8 cellular contexts compared by ENCODE assay signal in genomic region chr16:56610017-56610608, GRCh38. TPM values are rescaled to one million over a fixed set of nuclear protein-coding genes. Genes with fewer than 3 reads are reported as not detected.
DNase-seq lines count a peak whose midpoint lies in the region; ATAC-seq and TF ChIP-seq lines count a peak whose summit lies in the region.

No MANE protein-coding gene starts in this region.

- no peaks in the 10 kb centered on the region for H3K9me3 Mint-ChIP-seq in activated naive CD4-positive, alpha-beta T cell treated with anti-CD3 and anti-CD28 coated beads, Interleukin-2, amount 10 ng/mL, durations not matched to agents 7 days and 5 days

- CTCF ChIA-PET in RWPE1 (lab: Yijun Ruan, JAX): interaction anchor here (0.5 to 0.7 kb wide), 2 partner anchors 14 to 92 kb away, joined by 3 read pairs; no protein-coding TSS in a partner anchor
- CTCF ChIA-PET in activated naive CD4-positive, alpha-beta T cell treated with anti-CD3 and anti-CD28 coated beads, Interleukin-2, amount 10 ng/mL, durations not matched to agents 7 days and 5 days (lab: Charles Lee): interaction anchor here (0.9 to 2.1 kb wide), 2 partner anchors 92 to 254 kb away, joined by 3 to 6 read pairs; no protein-coding TSS in a partner anchor
- CTCF ChIA-PET in GM10248 (lab: Yijun Ruan, JAX): interaction anchor here (1.0 to 3.5 kb wide), 4 partner anchors 9 to 92 kb away, joined by 3 to 15 read pairs (median 10); no protein-coding TSS in a partner anchor

- TF ChIP-seq CTCF in RWPE1 (conservative IDR thresholded peaks at IDR 0.05; ENCODE audit: low read depth): no peak
- no peak for TF ChIP-seq CTCF in GM10248 (IDR thresholded peaks at IDR 0.05; ENCODE audit: control extremely low read depth, extremely low read depth, low read depth, missing control alignments)

- peak overlapping the region; percentile 92 for H3K4me3 Mint-ChIP-seq in activated naive CD4-positive, alpha-beta T cell treated with anti-CD3 and anti-CD28 coated beads, Interleukin-2, amount 10 ng/mL, durations not matched to agents 7 days and 5 days

- H3K27ac Mint-ChIP-seq in activated naive CD4-positive, alpha-beta T cell treated with anti-CD3 and anti-CD28 coated beads, Interleukin-2, amount 10 ng/mL, durations not matched to agents 7 days and 5 days: peak overlapping the region; percentile 93

- in situ Hi-C loops in HAP-1 (cut with MboI; ENCODE audit: low sequenced_read_pairs): no loop called here

- H3K36me3 ChIP-seq in HAP-1 (replicated peaks): no peaks in the 10 kb centered on the region

- H3K4me1 ChIP-seq in HAP-1: peaks cover 22% of the 10 kb centered on the region

- peaks cover 1% of the 10 kb centered on the region for H3K36me3 Mint-ChIP-seq in activated naive CD4-positive, alpha-beta T cell treated with anti-CD3 and anti-CD28 coated beads, Interleukin-2, amount 10 ng/mL, durations not matched to agents 7 days and 5 days

- peak overlapping the region; percentile 100 for H3K27ac ChIP-seq in RWPE1

- H3K4me1 Mint-ChIP-seq in activated naive CD4-positive, alpha-beta T cell treated with anti-CD3 and anti-CD28 coated beads, Interleukin-2, amount 10 ng/mL, durations not matched to agents 7 days and 5 days: peaks cover 48% of the 10 kb centered on the region

- no peaks in the 10 kb centered on the region for H3K27me3 ChIP-seq in HAP-1 (ENCODE audit: low read depth)

- POLR2A ChIA-PET in RWPE1 (lab: Yijun Ruan, JAX; ENCODE audit: low non-redundant PET) (interaction anchor here (2.4 kb wide), 1 partner anchor 16 kb away, joined by 14 read pairs; the partner anchor contains the start of gene MT1E), GM10248 (lab: Yijun Ruan, JAX) (no interaction called here)

- intact Hi-C loops in left ventricle myocardium superior (cut with micrococcal nuclease): no loop called here

- H3K9me3 ChIP-seq in HAP-1: no peaks in the 10 kb centered on the region

- peak; percentile 12 for ATAC-seq in left ventricle myocardium superior
- ATAC-seq in HG03108 (IDR thresholded peaks at IDR 0.05; ENCODE audit: unreplicated experiment): no peak

- peaks cover 2% of the 10 kb centered on the region for H3K27me3 Mint-ChIP-seq in activated naive CD4-positive, alpha-beta T cell treated with anti-CD3 and anti-CD28 coated beads, Interleukin-2, amount 10 ng/mL, durations not matched to agents 7 days and 5 days

- DNase-seq in HAP-1 (ENCODE audit: low spot score in 2 of 2) (peak; percentile 59 to 60), RWPE1 (ENCODE audit: low spot score) (peak; percentile 70), left ventricle myocardium superior (peak; percentile 53), GM10248 (ENCODE audit: extremely low spot score) (no peak), GM19240 (ENCODE audit: insufficient read length, low spot score) (no peak)
- peak; percentile 47 for DNase-seq in activated naive CD4-positive, alpha-beta T cell treated with anti-CD3 and anti-CD28 coated beads, Interleukin-2, amount 10 ng/mL, durations not matched to agents 7 days and 5 days
- peak; percentile 56 to 76 for DNase-seq in stimulated activated CD4-positive, alpha-beta T cell treated with anti-CD3 and anti-CD28 coated beads, Interleukin-12 subunit alpha, Interleukin-12 subunit beta, amount 100 ng/mL, for 24 hours (ENCODE audit: low read depth in 2 of 2)

- peak overlapping the region; percentile 72 for H3K4me3 ChIP-seq in HAP-1

RNA-seq across cellular contexts. Expression of gene MT2A, which starts 1.7 kb away (rescaled TPM):
- 86.3 TPM for total RNA-seq in left ventricle myocardium superior

RNA-seq across cellular contexts. Expression of gene MT1E, which starts 15.5 kb away (rescaled TPM):
- total RNA-seq in left ventricle myocardium superior: 123 TPM

RNA-seq across cellular contexts. Expression of gene MT3, which starts 20.8 kb away (rescaled TPM):
- 3.8 TPM for total RNA-seq in left ventricle myocardium superior

RNA-seq across cellular contexts. Expression of gene MT1M, which starts 22.3 kb away (rescaled TPM):
- total RNA-seq in left ventricle myocardium superior: 6.8 TPM

RNA-seq across cellular contexts. Expression of gene MT1A, which starts 28.4 kb away (rescaled TPM):
- 2.3 TPM for total RNA-seq in left ventricle myocardium superior

Comparison
In these comparisons a context has a peak if more than half of its experiments do, and no peak if none do; other contexts are left out.
1. DNase-seq: peak in HAP-1 (2 of 2), RWPE1 (single experiment), activated naive CD4-positive, alpha-beta T cell treated with anti-CD3 and anti-CD28 coated beads, Interleukin-2, amount 10 ng/mL, durations not matched to agents 7 days and 5 days (single experiment), left ventricle myocardium superior (single experiment) and stimulated activated CD4-positive, alpha-beta T cell treated with anti-CD3 and anti-CD28 coated beads, Interleukin-12 subunit alpha, Interleukin-12 subunit beta, amount 100 ng/mL, for 24 hours (2 of 2); none in GM10248 (single experiment) and GM19240 (single experiment).